Comparison of ENCODE assay signal across 32 cellular contexts in the genomic region with DNA sequence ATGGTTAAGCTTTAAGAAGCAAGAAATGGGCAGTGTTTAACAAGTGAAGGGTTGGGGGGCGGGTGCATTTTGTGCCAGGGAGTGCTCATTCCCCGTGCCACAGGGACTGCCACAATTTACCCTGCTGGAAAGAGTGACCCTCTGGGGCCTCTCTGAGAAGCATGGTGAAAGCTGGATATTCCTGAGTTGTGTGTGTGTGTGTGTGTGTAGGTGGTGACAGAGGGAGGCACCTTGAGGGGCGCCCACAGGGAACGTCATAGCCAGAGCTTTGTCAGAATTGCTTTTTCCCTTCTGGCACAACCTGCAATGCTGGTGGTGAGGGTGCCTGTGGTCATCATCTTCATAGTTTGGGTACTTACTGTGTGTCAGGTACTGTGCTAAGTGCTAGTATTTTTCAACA. TPM values are rescaled to one million over a fixed set of nuclear protein-coding genes. Genes with fewer than 3 reads are reported as not detected.
"Had no signal": no experiment of that assay in that cellular context is flagged by ENCODE, and none has a peak within 500 bp of the region (broad histone marks: within the 10 kb centered on the region; RNA-seq: fewer than 3 reads in every experiment).

No MANE protein-coding gene starts in this region.

- H3K9me3 ChIP-seq: breast epithelium, gastroesophageal sphincter, pancreas, right atrium auricular region, suprapubic skin, tibial artery had no signal

- H3K36me3 Mint-ChIP-seq: activated CD8-positive, alpha-beta memory T cell treated with anti-CD3 and anti-CD28 coated beads, Interleukin-2, amount 10 ng/mL, durations not matched to agents 7 days and 5 days; immature natural killer cell; natural killer cell; stimulated activated naive B cell treated with anti-CD40 and anti-IgM and Interleukin-4, amounts not matched to agents 10 μg/mL and 1 μg/mL and 100 μg/mL, for 72 hours had no signal

- H3K27ac Mint-ChIP-seq: activated CD8-positive, alpha-beta memory T cell treated with anti-CD3 and anti-CD28 coated beads, Interleukin-2, amount 10 ng/mL, durations not matched to agents 7 days and 5 days; activated CD8-positive, alpha-beta T cell treated with anti-CD3 and anti-CD28 coated beads for 36 hours; activated naive CD8-positive, alpha-beta T cell treated with anti-CD3 and anti-CD28 coated beads, Interleukin-2, amount 50 U/mL, for 24 hours; activated T-helper 2 cell treated with anti-CD3 and anti-CD28 coated beads, Interferon-gamma antibody, Interleukin-2, Interleukin-4, amounts not matched to agents 10 μg/mL and 5 μg/mL and 100 μg/mL, durations not matched to agents 14 hours and 24 hours and 36 hours; stimulated activated naive B cell treated with anti-CD40 and anti-IgM and Interleukin-4, amounts not matched to agents 10 μg/mL and 1 μg/mL and 100 μg/mL, for 72 hours had no signal

- H3K4me3 ChIP-seq: breast epithelium, gastroesophageal sphincter, pancreas, right atrium auricular region, smooth muscle cell, suprapubic skin, tibial artery had no signal

- H3K36me3 ChIP-seq: breast epithelium, gastroesophageal sphincter, pancreas, right atrium auricular region, suprapubic skin, tibial artery had no signal

- H3K4me3 Mint-ChIP-seq: activated CD8-positive, alpha-beta memory T cell treated with anti-CD3 and anti-CD28 coated beads, Interleukin-2, amount 10 ng/mL, durations not matched to agents 7 days and 5 days; activated CD8-positive, alpha-beta T cell treated with anti-CD3 and anti-CD28 coated beads for 36 hours; activated naive CD4-positive, alpha-beta T cell treated with anti-CD3 and anti-CD28 coated beads, Interleukin-2, amount 50 U/mL, for 24 hours; activated naive CD8-positive, alpha-beta T cell treated with anti-CD3 and anti-CD28 coated beads, Interleukin-2, amount 50 U/mL, for 24 hours; immature natural killer cell; natural killer cell; stimulated activated naive B cell treated with anti-CD40 and anti-IgM and Interleukin-4, amounts not matched to agents 10 μg/mL and 1 μg/mL and 100 μg/mL, for 72 hours had no signal

- H3K27ac ChIP-seq: gastroesophageal sphincter, pancreas, right atrium auricular region, suprapubic skin, tibial artery, VCaP had no signal

- H3K9me3 Mint-ChIP-seq: activated T-helper 2 cell treated with anti-CD3 and anti-CD28 coated beads, Interferon-gamma antibody, Interleukin-2, Interleukin-4, amounts not matched to agents 10 μg/mL and 5 μg/mL and 100 μg/mL, durations not matched to agents 14 hours and 24 hours and 36 hours; immature natural killer cell; natural killer cell; stimulated activated naive B cell treated with anti-CD40 and anti-IgM and Interleukin-4, amounts not matched to agents 10 μg/mL and 1 μg/mL and 100 μg/mL, for 72 hours had no signal

- DNase-seq: activated CD4-positive, alpha-beta T cell treated with anti-CD3 and anti-CD28 coated beads for 48 hours; activated CD8-positive, alpha-beta memory T cell treated with anti-CD3 and anti-CD28 coated beads, Interleukin-2, amount 10 ng/mL, durations not matched to agents 7 days and 5 days; activated CD8-positive, alpha-beta T cell treated with anti-CD3 and anti-CD28 coated beads for 36 hours; activated naive CD8-positive, alpha-beta T cell treated with anti-CD3 and anti-CD28 coated beads, Interleukin-2, amount 50 U/mL, for 24 hours; activated T-cell treated with anti-CD3 and anti-CD28 coated beads, Interleukin-2, amount 50 U/mL, for 48 hours; amygdala; central memory CD4-positive, alpha-beta T cell; head of caudate nucleus; hypothalamus; immature natural killer cell; kidney; left colon; natural killer cell; nucleus accumbens; stimulated activated CD4-positive, alpha-beta T cell treated with anti-CD3 and anti-CD28 coated beads, Interleukin-15, amount 100 ng/mL, for 24 hours; stimulated activated CD4-positive, alpha-beta T cell treated with anti-CD3 and anti-CD28 coated beads, Interleukin-2, amount 100 ng/mL, for 24 hours; stimulated activated naive B cell treated with anti-CD40 and anti-IgM and Interleukin-4, amounts not matched to agents 10 μg/mL and 1 μg/mL and 100 μg/mL, for 72 hours; T-helper 1 cell; T-helper 9 cell; tibial artery had no signal

RNA-seq across cellular contexts. Expression of a gene that starts 2.5 kb away (rescaled TPM):
- total RNA-seq: activated T-helper 2 cell treated with anti-CD3 and anti-CD28 coated beads, Interferon-gamma antibody, Interleukin-2, Interleukin-4, amounts not matched to agents 10 μg/mL and 5 μg/mL and 100 μg/mL, durations not matched to agents 14 hours and 24 hours and 36 hours; endothelial cell of umbilical vein; pulmonary artery endothelial cell had no signal
- polyA plus RNA-seq: endothelial cell of umbilical vein, fibroblast of lung had no signal

RNA-seq across cellular contexts. Expression of a gene that starts 27.6 kb away (rescaled TPM):
- total RNA-seq: activated CD8-positive, alpha-beta memory T cell treated with anti-CD3 and anti-CD28 coated beads, Interleukin-2, amount 10 ng/mL, durations not matched to agents 7 days and 5 days; activated T-helper 2 cell treated with anti-CD3 and anti-CD28 coated beads, Interferon-gamma antibody, Interleukin-2, Interleukin-4, amounts not matched to agents 10 μg/mL and 5 μg/mL and 100 μg/mL, durations not matched to agents 14 hours and 24 hours and 36 hours; endothelial cell of umbilical vein; natural killer cell; pulmonary artery endothelial cell; smooth muscle cell; suprapubic skin had no signal
- polyA plus RNA-seq: endothelial cell of umbilical vein, immature natural killer cell had no signal
